23 cellular contexts compared by ENCODE assay signal in the genomic region with DNA sequence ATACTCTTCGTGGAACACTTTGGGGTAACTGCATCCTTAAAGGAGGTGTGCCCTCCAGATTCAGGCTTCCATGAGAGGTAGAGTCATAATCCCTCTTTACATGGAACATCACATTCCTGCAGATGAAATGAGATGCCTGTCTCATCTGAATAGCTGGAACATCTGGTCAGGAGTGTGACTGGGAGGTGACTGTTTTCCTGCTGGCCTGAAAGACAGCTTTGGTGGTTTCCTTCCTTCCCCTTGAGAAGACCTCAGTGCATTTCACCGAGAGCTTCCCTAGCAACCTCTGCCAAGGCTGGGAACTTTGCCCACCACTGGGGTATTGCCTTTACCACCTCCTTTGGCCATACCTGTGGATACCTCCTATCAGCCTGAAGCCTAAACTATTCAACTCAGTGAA. TPM values are rescaled to one million over a fixed set of nuclear protein-coding genes. Genes with fewer than 3 reads are reported as not detected.
DNase-seq lines count a peak whose midpoint lies in the region; ATAC-seq and TF ChIP-seq lines count a peak whose summit lies in the region.
"Had no signal": no experiment of that assay in that cellular context is flagged by ENCODE, and none has a peak within 500 bp of the region (broad histone marks: within the 10 kb centered on the region; RNA-seq: fewer than 3 reads in every experiment).

No MANE protein-coding gene starts in this region.

- H3K27me3 Mint-ChIP-seq in HFFc6 (ENCODE audit: insufficient read depth) = no peaks in the 10 kb centered on the region
- no peaks in the 10 kb centered on the region for H3K27me3 Mint-ChIP-seq in activated T-helper 17 cell treated with anti-CD3 and anti-CD28 coated beads, Interleukin-2, amount 50 U/mL, for 72 hours
- H3K27me3 Mint-ChIP-seq: central memory CD8-positive, alpha-beta T cell had no signal

- TF ChIP-seq CTCF in HFFc6 (IDR thresholded peaks at IDR 0.05) (no peak), foreskin keratinocyte (conservative IDR thresholded peaks at IDR 0.05) (no peak)

- no peaks in the 10 kb centered on the region; the same call in 1 of the 2 replicates for H3K9me3 Mint-ChIP-seq in HFFc6
- no peaks in the 10 kb centered on the region for H3K9me3 Mint-ChIP-seq in activated T-helper 17 cell treated with anti-CD3 and anti-CD28 coated beads, Interleukin-2, amount 50 U/mL, for 72 hours

- H3K4me1 Mint-ChIP-seq in HFFc6 (ENCODE audit: low read depth) = peaks cover 80% of the 10 kb centered on the region
- peaks cover 7% of the 10 kb centered on the region for H3K4me1 Mint-ChIP-seq in activated T-helper 17 cell treated with anti-CD3 and anti-CD28 coated beads, Interleukin-2, amount 50 U/mL, for 72 hours
- H3K4me1 Mint-ChIP-seq: nephron had no signal

- H3K4me3 Mint-ChIP-seq in HFFc6 = no peak overlapping the region; the same call in 1 of the 2 replicates
- no peak overlapping the region for H3K4me3 Mint-ChIP-seq in activated T-helper 17 cell treated with anti-CD3 and anti-CD28 coated beads, Interleukin-2, amount 50 U/mL, for 72 hours
- H3K4me3 Mint-ChIP-seq: central memory CD8-positive, alpha-beta T cell; nephron had no signal

- H3K27ac Mint-ChIP-seq in HFFc6 = peak overlapping the region; percentile 80
- peak overlapping the region; percentile 28 for H3K27ac Mint-ChIP-seq in activated T-helper 17 cell treated with anti-CD3 and anti-CD28 coated beads, Interleukin-2, amount 50 U/mL, for 72 hours
- H3K27ac Mint-ChIP-seq: nephron had no signal

- intact Hi-C loops in head of caudate nucleus (cut with DNase I) = no loop called here

- ATAC-seq in activated T-helper 17 cell treated with anti-CD3 and anti-CD28 coated beads, Interleukin-2, amount 50 U/mL, for 72 hours (replicated peaks) = no peak
- ATAC-seq in foreskin keratinocyte (peak; percentile 70), GM21360 (IDR thresholded peaks at IDR 0.05; ENCODE audit: unreplicated experiment) (no peak), GM21737 (IDR thresholded peaks at IDR 0.05; ENCODE audit: unreplicated experiment) (no peak)

- H3K27ac ChIP-seq in foreskin keratinocyte = peak overlapping the region; percentile 9
- H3K27ac ChIP-seq: HL-60, skin epidermis, stomach had no signal

- peaks cover 34% of the 10 kb centered on the region for H3K4me1 ChIP-seq in foreskin keratinocyte

- H3K27me3 ChIP-seq in foreskin keratinocyte = no peaks in the 10 kb centered on the region
- H3K27me3 ChIP-seq: BE2C, stomach had no signal

- DNase-seq in EL (peak; percentile 49), HFFc6 (peak; percentile 31), foreskin keratinocyte (peak; percentile 31 to 65), head of caudate nucleus (no peak), C1 segment of cervical spinal cord (lab: John Stamatoyannopoulos, UW) (no peak)
- DNase-seq: BE2C; effector CD4-positive, alpha-beta T cell; kidney; NCI-H1048; NCI-H2029; NCI-H446 treated with DMSO at 0.1 percent for 48 hours; stimulated activated CD4-positive, alpha-beta T cell treated with anti-CD3 and anti-CD28 coated beads, Interleukin-4, amount 100 ng/mL, for 1 hour; stomach had no signal

- H3K36me3 Mint-ChIP-seq in HFFc6 (ENCODE audit: low read depth) = peaks cover 16% of the 10 kb centered on the region
- peaks cover 42% of the 10 kb centered on the region for H3K36me3 Mint-ChIP-seq in activated T-helper 17 cell treated with anti-CD3 and anti-CD28 coated beads, Interleukin-2, amount 50 U/mL, for 72 hours (ENCODE audit: low read depth)

RNA-seq across cellular contexts. Expression of gene GUCA2A, which starts 46.7 kb away (rescaled TPM):
- not detected for total RNA-seq in HFFc6 (2021; fragmentation: NEBNext Ultra II Directional; extraction: Animal tissue kit (Norgen Biotek cat#: 25700))
- total RNA-seq in activated T-helper 17 cell treated with anti-CD3 and anti-CD28 coated beads, Interleukin-2, amount 50 U/mL, for 72 hours = not detected
- total RNA-seq in foreskin keratinocyte = not detected in 2 replicates
- polyA plus RNA-seq in foreskin keratinocyte = not detected in 2 replicates
- total RNA-seq: fibroblast of villous mesenchyme, kidney, mesenteric fat pad, ureter had no signal
- polyA plus RNA-seq: stomach had no signal

RNA-seq across cellular contexts. Expression of gene GUCA2B, which starts 58.0 kb away (rescaled TPM):
- not detected for total RNA-seq in HFFc6 (2021; fragmentation: NEBNext Ultra II Directional; extraction: Animal tissue kit (Norgen Biotek cat#: 25700))
- not detected for total RNA-seq in activated T-helper 17 cell treated with anti-CD3 and anti-CD28 coated beads, Interleukin-2, amount 50 U/mL, for 72 hours
- total RNA-seq in foreskin keratinocyte = not detected in 2 replicates
- polyA plus RNA-seq in foreskin keratinocyte = not detected in 2 replicates
- total RNA-seq: fibroblast of villous mesenchyme, kidney, mesenteric fat pad, ureter had no signal

Comparison
In these comparisons a context has a peak if more than half of its experiments do, and no peak if none do; other contexts are left out.
1. DNase-seq: peak in EL (single experiment), HFFc6 (single experiment) and foreskin keratinocyte (2 of 2); none in head of caudate nucleus (0 of 42) and C1 segment of cervical spinal cord (0 of 14).